ENCODE assay signal across 8 cellular contexts in the genomic region with DNA sequence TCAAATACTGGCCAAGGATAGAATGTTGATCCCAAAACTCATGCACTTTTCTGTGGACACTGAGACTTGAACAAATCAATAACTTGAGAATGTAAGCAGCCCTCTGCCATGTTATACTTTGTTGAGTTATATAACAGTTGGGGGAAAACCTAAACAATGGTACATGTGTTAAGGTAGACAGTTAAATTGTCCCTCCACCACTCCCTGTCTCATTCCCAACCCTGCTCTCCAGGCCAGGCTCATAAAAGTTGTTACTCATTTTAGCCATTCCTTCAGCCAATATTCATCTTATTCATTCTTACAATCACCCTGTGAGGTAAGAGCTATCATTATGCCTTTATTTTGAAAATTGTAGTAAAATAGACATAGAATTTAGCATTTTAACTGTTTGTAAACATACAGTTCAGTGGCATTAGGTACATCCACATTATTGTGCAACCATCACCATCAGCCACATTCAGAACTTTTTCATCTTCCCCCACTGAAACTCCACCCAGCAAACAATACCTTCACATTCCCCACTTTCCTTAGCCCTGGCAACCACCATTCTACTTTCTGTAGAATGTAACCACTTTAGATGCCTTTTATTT. TPM values are rescaled to one million over a fixed set of nuclear protein-coding genes. Genes with fewer than 3 reads are reported as not detected.
DNase-seq lines count a peak whose midpoint lies in the region; ATAC-seq, FAIRE-seq and TF ChIP-seq lines count a peak whose summit lies in the region.
"Had no signal": no experiment of that assay in that cellular context is flagged by ENCODE, and none has a peak within 500 bp of the region (broad histone marks: within the 10 kb centered on the region; RNA-seq: fewer than 3 reads in every experiment).

No MANE protein-coding gene starts in this region.

- H3K4me1 Mint-ChIP-seq in activated T-helper 2 cell treated with anti-CD3 and anti-CD28 coated beads, Interferon-gamma antibody, Interleukin-2, Interleukin-4, amounts not matched to agents 10 μg/mL and 5 μg/mL and 100 μg/mL, durations not matched to agents 14 hours and 24 hours and 36 hours (ENCODE audit: low read depth), result peaks cover 58% of the 10 kb centered on the region

- H3K4me3 ChIP-seq in HL-60 (replicated peaks; ENCODE audit: insufficient read depth, low read length) (no peak overlapping the region), kidney (ENCODE audit: low read length in 2 of 2) (peak overlapping the region in 1 of 2 donors; percentile 42)
- H3K4me3 ChIP-seq: lung had no signal

- peak overlapping the region; percentile 65 for H3K27ac Mint-ChIP-seq in activated T-helper 2 cell treated with anti-CD3 and anti-CD28 coated beads, Interferon-gamma antibody, Interleukin-2, Interleukin-4, amounts not matched to agents 10 μg/mL and 5 μg/mL and 100 μg/mL, durations not matched to agents 14 hours and 24 hours and 36 hours

- no peaks in the 10 kb centered on the region for H3K36me3 ChIP-seq in kidney (ENCODE audit: control insufficient read depth in 1 of 2, insufficient read depth in 2 of 2, low read length in 2 of 2)

- no peak for ATAC-seq in GM21381 (IDR thresholded peaks at IDR 0.05; ENCODE audit: unreplicated experiment)

- no peak for FAIRE-seq in kidney (lab: Jason Lieb, UNC)

- H3K36me3 Mint-ChIP-seq in activated T-helper 2 cell treated with anti-CD3 and anti-CD28 coated beads, Interferon-gamma antibody, Interleukin-2, Interleukin-4, amounts not matched to agents 10 μg/mL and 5 μg/mL and 100 μg/mL, durations not matched to agents 14 hours and 24 hours and 36 hours (ENCODE audit: low read depth), result peaks cover 5% of the 10 kb centered on the region

- H3K27me3 ChIP-seq in HL-60 (ENCODE audit: insufficient read depth, poor library complexity, severe bottlenecking), result no peaks in the 10 kb centered on the region

- H3K9me3 Mint-ChIP-seq in activated T-helper 2 cell treated with anti-CD3 and anti-CD28 coated beads, Interferon-gamma antibody, Interleukin-2, Interleukin-4, amounts not matched to agents 10 μg/mL and 5 μg/mL and 100 μg/mL, durations not matched to agents 14 hours and 24 hours and 36 hours, result no peaks in the 10 kb centered on the region

- DNase-seq in HL-60 (ENCODE audit: low read depth in 1 of 2, low spot score in 1 of 2), result no peak
- DNase-seq in activated T-helper 2 cell treated with anti-CD3 and anti-CD28 coated beads, Interferon-gamma antibody, Interleukin-2, Interleukin-4, amounts not matched to agents 10 μg/mL and 5 μg/mL and 100 μg/mL, durations not matched to agents 14 hours and 24 hours and 36 hours (ENCODE audit: low spot score), result no peak
- no peak for DNase-seq in kidney
- DNase-seq in mesenteric fat pad (ENCODE audit: low spot score), result no peak
- DNase-seq in head of caudate nucleus, result no peak

- H3K27ac ChIP-seq in HL-60 (replicated peaks) (peak overlapping the region; percentile 63), kidney (ENCODE audit: low read depth in 2 of 2, low read length in 2 of 2) (peak overlapping the region; percentile 84 to 87), temporal lobe (ENCODE audit: low read depth, low read length) (peak overlapping the region; percentile 79)

- intact Hi-C loops in activated T-helper 2 cell treated with anti-CD3 and anti-CD28 coated beads, Interferon-gamma antibody, Interleukin-2, Interleukin-4, amounts not matched to agents 10 μg/mL and 5 μg/mL and 100 μg/mL, durations not matched to agents 14 hours and 24 hours and 36 hours (cut with micrococcal nuclease), result no loop called here
- intact Hi-C loops in kidney (cut with DNase I), result no loop called here
- intact Hi-C loops in head of caudate nucleus (cut with DNase I), result loop anchor here (5.0 kb wide), 1 partner anchor 40 kb away; a partner anchor contains a TSS

- no peaks in the 10 kb centered on the region for H3K9me3 ChIP-seq in kidney (ENCODE audit: control insufficient read depth in 1 of 2, low read length in 2 of 2)

- TF ChIP-seq CTCF in HL-60 (IDR thresholded peaks at IDR 0.05; ENCODE audit: insufficient read depth, low read length), result no peak
- no peak for TF ChIP-seq CTCF in kidney (IDR thresholded peaks at IDR 0.05; ENCODE audit: borderline replicate concordance, extremely low read depth, insufficient read depth)

- H3K4me1 ChIP-seq in kidney (ENCODE audit: control insufficient read depth in 1 of 2, insufficient read depth in 1 of 2, low read depth in 1 of 2, low read length in 2 of 2), result peaks cover 22 to 25% of the 10 kb centered on the region in 2 donors

- H3K9ac ChIP-seq in kidney (ENCODE audit: low read length in 2 of 2), result peak overlapping the region in 1 of 2 donors; percentile 21

- H3K4me3 Mint-ChIP-seq in activated T-helper 2 cell treated with anti-CD3 and anti-CD28 coated beads, Interferon-gamma antibody, Interleukin-2, Interleukin-4, amounts not matched to agents 10 μg/mL and 5 μg/mL and 100 μg/mL, durations not matched to agents 14 hours and 24 hours and 36 hours (ENCODE audit: low read depth), result no peak overlapping the region

- H3K27me3 Mint-ChIP-seq in activated T-helper 2 cell treated with anti-CD3 and anti-CD28 coated beads, Interferon-gamma antibody, Interleukin-2, Interleukin-4, amounts not matched to agents 10 μg/mL and 5 μg/mL and 100 μg/mL, durations not matched to agents 14 hours and 24 hours and 36 hours (ENCODE audit: low read depth), result no peaks in the 10 kb centered on the region

RNA-seq across cellular contexts. Expression of a gene that starts 38.2 kb away (rescaled TPM):
- total RNA-seq in activated T-helper 2 cell treated with anti-CD3 and anti-CD28 coated beads, Interferon-gamma antibody, Interleukin-2, Interleukin-4, amounts not matched to agents 10 μg/mL and 5 μg/mL and 100 μg/mL, durations not matched to agents 14 hours and 24 hours and 36 hours, result 185 and 190 TPM in 2 replicates
- total RNA-seq in kidney (59.5 TPM), temporal lobe (1.7 TPM), mesenteric fat pad (146 TPM)
- polyA plus RNA-seq in kidney (ENCODE audit: insufficient read depth, low read depth, low replicate concordance), result 94.3 TPM

RNA-seq across cellular contexts. Expression of a gene that starts 40.0 kb away (rescaled TPM):
- total RNA-seq in activated T-helper 2 cell treated with anti-CD3 and anti-CD28 coated beads, Interferon-gamma antibody, Interleukin-2, Interleukin-4, amounts not matched to agents 10 μg/mL and 5 μg/mL and 100 μg/mL, durations not matched to agents 14 hours and 24 hours and 36 hours, result 201 and 214 TPM in 2 replicates
- 227 TPM for total RNA-seq in kidney
- 317 TPM for polyA plus RNA-seq in kidney (ENCODE audit: insufficient read depth, low read depth, low replicate concordance)
- 49.9 TPM for total RNA-seq in temporal lobe
- 190 TPM for total RNA-seq in mesenteric fat pad

Comparison
In these comparisons a context has a peak if more than half of its experiments do, and no peak if none do; other contexts are left out.
1. RNA of a gene that starts 38.2 kb away (total RNA-seq): 185 to 190 TPM in activated T-helper 2 cell treated with anti-CD3 and anti-CD28 coated beads, Interferon-gamma antibody, Interleukin-2, Interleukin-4, amounts not matched to agents 10 μg/mL and 5 μg/mL and 100 μg/mL, durations not matched to agents 14 hours and 24 hours and 36 hours, 146 TPM in mesenteric fat pad (single experiment) and 59.5 TPM in kidney (single experiment); 1.7 TPM in temporal lobe (single experiment); every median in the first group is over 10 times any median in the second.
2. Peak in every context shown above with its lines, with median percentiles within 50 percentile points of each other: H3K27ac ChIP-seq.